In genomic region chr22:46625843-46626349, GRCh38 we compare ENCODE assay signal across 12 cellular contexts.
"Had no signal": no experiment of that assay in that cellular context is flagged by ENCODE, and none has a peak within 500 bp of the region (broad histone marks: within the 10 kb centered on the region; RNA-seq: fewer than 3 reads in every experiment).

No MANE protein-coding gene starts in this region.

- H3K27ac ChIP-seq: neutrophil had no signal

- DNase-seq: activated CD4-positive, alpha-beta T cell treated with anti-CD3 and anti-CD28 coated beads for 1 hour; activated CD4-positive, alpha-beta T cell treated with anti-CD3 and anti-CD28 coated beads, Interleukin-2, amount 50 U/mL, for 48 hours; activated gamma-delta T cell; activated T-cell treated with anti-CD3 and anti-CD28 coated beads, Interleukin-2, amount 50 U/mL, for 4 hours; anterior cingulate cortex; dorsolateral prefrontal cortex; substantia nigra; SW 1271 had no signal

- H3K4me3 ChIP-seq: dorsolateral prefrontal cortex, heart left ventricle, smooth muscle cell had no signal

- H3K4me2 ChIP-seq: smooth muscle cell had no signal

- ATAC-seq: activated T-cell treated with anti-CD3 and anti-CD28 coated beads, Interleukin-2, amount 50 U/mL, for 4 hours; heart left ventricle; stimulated activated memory B cell treated with anti-CD40 and anti-IgM and Interleukin-4, amounts not matched to agents 10 μg/mL and 1 μg/mL and 100 μg/mL, for 72 hours had no signal

- H3K9me3 ChIP-seq: heart left ventricle, neutrophil had no signal

- H3K27me3 ChIP-seq: dorsolateral prefrontal cortex, heart left ventricle, neutrophil had no signal
